Comparison of ENCODE assay signal across 1 cellular context in the genomic region with DNA sequence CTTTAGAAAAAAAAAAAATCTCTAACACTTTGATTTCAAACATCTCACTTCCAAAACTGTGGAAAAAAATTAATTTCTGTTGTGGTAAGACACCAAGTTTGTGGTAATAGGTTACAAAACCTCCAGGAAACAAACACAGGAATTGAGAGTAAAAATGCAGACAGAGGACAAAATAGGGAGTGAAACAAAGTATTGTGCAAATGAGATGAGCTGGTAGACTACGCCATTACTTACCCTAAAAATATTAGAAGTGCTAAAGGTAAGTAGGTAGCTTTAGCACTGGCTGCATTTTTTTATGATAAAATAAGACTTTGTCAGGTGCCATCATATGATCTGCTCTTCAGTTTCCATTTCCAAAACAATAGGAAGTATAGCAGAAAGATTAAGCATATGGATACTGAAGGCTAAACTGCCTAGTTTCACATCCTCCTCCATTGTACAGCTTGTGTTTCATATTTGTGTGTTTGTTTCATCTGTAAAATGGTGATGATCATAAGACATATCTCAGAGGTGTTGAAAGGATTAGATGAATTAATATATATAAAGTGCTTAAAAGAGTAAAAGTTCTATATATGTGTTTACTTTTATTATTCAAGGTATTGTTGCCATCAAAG.
TF ChIP-seq lines count a peak whose summit lies in the region.

No MANE protein-coding gene starts in this region.

TF ChIP-seq in WTC11, 78 proteins besides CTCF, POLR2A, EP300 and RAD21 (continued from another document):
- TF ChIP-seq, protein P1, sequence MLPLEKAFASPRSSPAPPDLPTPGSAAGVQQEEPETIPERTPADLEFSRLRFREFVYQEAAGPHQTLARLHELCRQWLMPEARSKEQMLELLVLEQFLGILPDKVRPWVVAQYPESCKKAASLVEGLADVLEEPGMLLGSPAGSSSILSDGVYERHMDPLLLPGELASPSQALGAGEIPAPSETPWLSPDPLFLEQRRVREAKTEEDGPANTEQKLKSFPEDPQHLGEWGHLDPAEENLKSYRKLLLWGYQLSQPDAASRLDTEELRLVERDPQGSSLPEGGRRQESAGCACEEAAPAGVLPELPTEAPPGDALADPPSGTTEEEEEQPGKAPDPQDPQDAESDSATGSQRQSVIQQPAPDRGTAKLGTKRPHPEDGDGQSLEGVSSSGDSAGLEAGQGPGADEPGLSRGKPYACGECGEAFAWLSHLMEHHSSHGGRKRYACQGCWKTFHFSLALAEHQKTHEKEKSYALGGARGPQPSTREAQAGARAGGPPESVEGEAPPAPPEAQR (CRISPR knock-in tag; IDR thresholded peaks at IDR 0.05), result no peak
